Comparison of ENCODE assay signal across 1 cellular context in genomic region chr12:80041691-80042090, GRCh38.
TF ChIP-seq lines count a peak whose summit lies in the region.

No MANE protein-coding gene starts in this region.

TF ChIP-seq in GM23338, 12 proteins besides CTCF, POLR2A, EP300 and RAD21 (continued from another document):
- TF ChIP-seq ZNF462 (CRISPR knock-in tag; IDR thresholded peaks at IDR 0.05) (no peak), REST (IDR thresholded peaks at IDR 0.05; ENCODE audit: unreplicated experiment) (no peak)
TF ChIP-seq in GM23338: peak in this region for 0.
